11 cellular contexts compared by ENCODE assay signal in genomic region chr7:6010370-6010769, GRCh38. TPM values are rescaled to one million over a fixed set of nuclear protein-coding genes. Genes with fewer than 3 reads are reported as not detected.
DNase-seq lines count a peak whose midpoint lies in the region; ATAC-seq and TF ChIP-seq lines count a peak whose summit lies in the region.
"Not testable (repeated sequence)": the region's sequence is repeated elsewhere in the genome, so short reads cannot be mapped to it uniquely, and the experiment has no call there.
"Had no signal": no experiment of that assay in that cellular context is flagged by ENCODE, and none has a peak within 500 bp of the region (broad histone marks: within the 10 kb centered on the region; RNA-seq: fewer than 3 reads in every experiment).

No MANE protein-coding gene starts in this region.

- ATAC-seq in activated T-cell treated with anti-CD3 and anti-CD28 coated beads, Interleukin-2, amount 50 U/mL, for 72 hours (replicated peaks in 1 of 2); right cardiac atrium; natural killer cell treated with Interleukin-12 subunit alpha and Interleukin-12 subunit beta and Interleukin-15 and Interleukin-18, amount 100 ng/mL, for 72 hours: not testable (repeated sequence)

- not testable (repeated sequence) for H3K27ac ChIP-seq in BLaER1; right cardiac atrium (ENCODE audit: low read length)
- peak overlapping the region; percentile 92 for H3K27ac ChIP-seq in RWPE1

- peak overlapping the region; percentile 95 for H3K27ac Mint-ChIP-seq in activated T-cell treated with anti-CD3 and anti-CD28 coated beads, Interleukin-2, amount 50 U/mL, for 72 hours
- peak overlapping the region; percentile 98 for H3K27ac Mint-ChIP-seq in chondrocyte (ENCODE audit: unreplicated experiment)
- peak overlapping the region; percentile 73 to 87 for H3K27ac Mint-ChIP-seq in natural killer cell treated with Interleukin-12 subunit alpha and Interleukin-12 subunit beta and Interleukin-15 and Interleukin-18, amount 100 ng/mL, for 72 hours
- H3K27ac Mint-ChIP-seq in stimulated activated naive CD8-positive, alpha-beta T cell treated with anti-CD3 and anti-CD28 coated beads, Interleukin-15, Interleukin-2, amounts not matched to agents 100 ng/mL and 50 ng/mL, for 24 hours: peak overlapping the region; percentile 90

- POLR2A ChIA-PET in RWPE1 (lab: Yijun Ruan, JAX; ENCODE audit: low non-redundant PET): not testable (repeated sequence)

- H3K4me3 ChIP-seq in BLaER1: peak overlapping the region; percentile 81
- peak overlapping the region; percentile 75 for H3K4me3 ChIP-seq in HFF-Myc (replicated peaks; ENCODE audit: low read depth, low read length)
- peak overlapping the region; percentile 12 for H3K4me3 ChIP-seq in right cardiac atrium (ENCODE audit: low read length)

- DNase-seq in HFF-Myc (ENCODE audit: extremely low read depth, low read depth); RWPE1 (ENCODE audit: low spot score); activated T-cell treated with anti-CD3 and anti-CD28 coated beads, Interleukin-2, amount 50 U/mL, for 72 hours; chondrocyte (ENCODE audit: low spot score); right cardiac atrium; natural killer cell treated with Interleukin-12 subunit alpha and Interleukin-12 subunit beta and Interleukin-15 and Interleukin-18, amount 100 ng/mL, for 72 hours (ENCODE audit: low spot score): not testable (repeated sequence)

- H3K9ac ChIP-seq in BLaER1: peak overlapping the region; percentile 83; the same call in 1 of the 2 replicates

- not testable (repeated sequence) for H3K27me3 ChIP-seq in BLaER1; right cardiac atrium (ENCODE audit: control insufficient read depth, insufficient read depth)

- H4K20me1 ChIP-seq in BLaER1: peaks cover 20% of the 10 kb centered on the region

- peaks cover 46% of the 10 kb centered on the region for H3K36me3 ChIP-seq in BLaER1

- H3K4me3 Mint-ChIP-seq in activated T-cell treated with anti-CD3 and anti-CD28 coated beads, Interleukin-2, amount 50 U/mL, for 72 hours: peak overlapping the region; percentile 89 to 92
- H3K4me3 Mint-ChIP-seq in chondrocyte (ENCODE audit: unreplicated experiment): peak overlapping the region; percentile 84
- H3K4me3 Mint-ChIP-seq in natural killer cell treated with Interleukin-12 subunit alpha and Interleukin-12 subunit beta and Interleukin-15 and Interleukin-18, amount 100 ng/mL, for 72 hours: peak overlapping the region; percentile 93
- peak overlapping the region; percentile 87 for H3K4me3 Mint-ChIP-seq in stimulated activated naive CD8-positive, alpha-beta T cell treated with anti-CD3 and anti-CD28 coated beads, Interleukin-15, Interleukin-2, amounts not matched to agents 100 ng/mL and 50 ng/mL, for 24 hours

- H3K4me1 ChIP-seq in BLaER1: peaks cover 39% of the 10 kb centered on the region
- H3K4me1 ChIP-seq in right cardiac atrium (ENCODE audit: control insufficient read depth, insufficient read depth, low read length): not testable (repeated sequence)

- intact Hi-C loops in right cardiac atrium (cut with DNase I): not testable (repeated sequence)

- not testable (repeated sequence) for H3K9me3 Mint-ChIP-seq in activated T-cell treated with anti-CD3 and anti-CD28 coated beads, Interleukin-2, amount 50 U/mL, for 72 hours; chondrocyte (ENCODE audit: low read depth); natural killer cell treated with Interleukin-12 subunit alpha and Interleukin-12 subunit beta and Interleukin-15 and Interleukin-18, amount 100 ng/mL, for 72 hours; stimulated activated naive CD8-positive, alpha-beta T cell treated with anti-CD3 and anti-CD28 coated beads, Interleukin-15, Interleukin-2, amounts not matched to agents 100 ng/mL and 50 ng/mL, for 24 hours

- 81% methylated on average over 8 of the region's 8 CpGs for WGBS in right cardiac atrium

- H3K4me2 ChIP-seq in BLaER1: peak overlapping the region; percentile 60

- TF ChIP-seq CTCF in HFF-Myc (IDR thresholded peaks at IDR 0.05; ENCODE audit: low read depth, low read length, missing control alignments); RWPE1 (conservative IDR thresholded peaks at IDR 0.05; ENCODE audit: low read depth); chondrocyte (IDR thresholded peaks at IDR 0.05): not testable (repeated sequence)

- peaks cover 56% of the 10 kb centered on the region for H3K4me1 Mint-ChIP-seq in activated T-cell treated with anti-CD3 and anti-CD28 coated beads, Interleukin-2, amount 50 U/mL, for 72 hours (ENCODE audit: low read depth)
- H3K4me1 Mint-ChIP-seq in chondrocyte (ENCODE audit: low read depth): peaks cover 52% of the 10 kb centered on the region
- H3K4me1 Mint-ChIP-seq in natural killer cell treated with Interleukin-12 subunit alpha and Interleukin-12 subunit beta and Interleukin-15 and Interleukin-18, amount 100 ng/mL, for 72 hours (ENCODE audit: low read depth in 2 of 2): peaks cover 24 to 29% of the 10 kb centered on the region in 2 donors
- peaks cover 44% of the 10 kb centered on the region for H3K4me1 Mint-ChIP-seq in stimulated activated naive CD8-positive, alpha-beta T cell treated with anti-CD3 and anti-CD28 coated beads, Interleukin-15, Interleukin-2, amounts not matched to agents 100 ng/mL and 50 ng/mL, for 24 hours (ENCODE audit: low read depth)

- H3K9me3 ChIP-seq in BLaER1; right cardiac atrium (ENCODE audit: control insufficient read depth, low read length): not testable (repeated sequence)

- CTCF ChIA-PET in RWPE1 (lab: Yijun Ruan, JAX): not testable (repeated sequence)

- H3K36me3 Mint-ChIP-seq in activated T-cell treated with anti-CD3 and anti-CD28 coated beads, Interleukin-2, amount 50 U/mL, for 72 hours (ENCODE audit: insufficient read depth in 2 of 2): peaks cover 6 to 13% of the 10 kb centered on the region in 2 donors
- not testable (repeated sequence) for H3K36me3 Mint-ChIP-seq in chondrocyte (ENCODE audit: low read depth); natural killer cell treated with Interleukin-12 subunit alpha and Interleukin-12 subunit beta and Interleukin-15 and Interleukin-18, amount 100 ng/mL, for 72 hours
- H3K36me3 Mint-ChIP-seq in stimulated activated naive CD8-positive, alpha-beta T cell treated with anti-CD3 and anti-CD28 coated beads, Interleukin-15, Interleukin-2, amounts not matched to agents 100 ng/mL and 50 ng/mL, for 24 hours (ENCODE audit: low read depth): peaks cover 46% of the 10 kb centered on the region

- H3K27me3 Mint-ChIP-seq in activated T-cell treated with anti-CD3 and anti-CD28 coated beads, Interleukin-2, amount 50 U/mL, for 72 hours (ENCODE audit: low read depth); chondrocyte (ENCODE audit: low read depth); natural killer cell treated with Interleukin-12 subunit alpha and Interleukin-12 subunit beta and Interleukin-15 and Interleukin-18, amount 100 ng/mL, for 72 hours; stimulated activated naive CD8-positive, alpha-beta T cell treated with anti-CD3 and anti-CD28 coated beads, Interleukin-15, Interleukin-2, amounts not matched to agents 100 ng/mL and 50 ng/mL, for 24 hours: not testable (repeated sequence)

RNA-seq across cellular contexts. Expression of gene AIMP2, which starts 1.3 kb away (rescaled TPM):
- 10 to 100 TPM; 42.2 to 49.9 TPM for total RNA-seq in activated T-cell treated with anti-CD3 and anti-CD28 coated beads, Interleukin-2, amount 50 U/mL, for 72 hours
- 31.6 to 49.8 TPM (median 49.7 TPM) in 3 replicates for total RNA-seq in chondrocyte
- total RNA-seq in right cardiac atrium: 10 to 100 TPM; 27.9 to 35.5 (median 33.5) TPM
- 35.6 TPM for polyA plus RNA-seq in right cardiac atrium
- 10 to 100 TPM; 38.6 to 74.8 TPM for total RNA-seq in natural killer cell treated with Interleukin-12 subunit alpha and Interleukin-12 subunit beta and Interleukin-15 and Interleukin-18, amount 100 ng/mL, for 72 hours

RNA-seq across cellular contexts. Expression of gene PMS2, which starts 1.5 kb away (rescaled TPM):
- total RNA-seq in activated T-cell treated with anti-CD3 and anti-CD28 coated beads, Interleukin-2, amount 50 U/mL, for 72 hours: 10 to 100 TPM; 22.6 to 28.9 TPM
- total RNA-seq in chondrocyte: 15.3 to 17.0 TPM (median 16.0 TPM) in 3 replicates
- total RNA-seq in right cardiac atrium: 1 to 10 TPM; 6.4 to 8.2 (median 6.6) TPM
- 3.1 TPM for polyA plus RNA-seq in right cardiac atrium
- 10 to 100 TPM; 14.6 to 20.0 TPM for total RNA-seq in natural killer cell treated with Interleukin-12 subunit alpha and Interleukin-12 subunit beta and Interleukin-15 and Interleukin-18, amount 100 ng/mL, for 72 hours

RNA-seq across cellular contexts. Expression of gene ANKRD61, which starts 20.8 kb away (rescaled TPM):
- total RNA-seq in activated T-cell treated with anti-CD3 and anti-CD28 coated beads, Interleukin-2, amount 50 U/mL, for 72 hours: not detected
- not detected in 3 replicates for total RNA-seq in chondrocyte
- total RNA-seq in right cardiac atrium: not detected
- polyA plus RNA-seq in right cardiac atrium: 0.11 TPM
- not detected for total RNA-seq in natural killer cell treated with Interleukin-12 subunit alpha and Interleukin-12 subunit beta and Interleukin-15 and Interleukin-18, amount 100 ng/mL, for 72 hours
- total RNA-seq: left colon, ureter had no signal

RNA-seq across cellular contexts. Expression of gene RSPH10B, which starts 39.9 kb away (rescaled TPM):
- total RNA-seq in activated T-cell treated with anti-CD3 and anti-CD28 coated beads, Interleukin-2, amount 50 U/mL, for 72 hours: under 1 TPM; 0.28 to 0.91 TPM
- total RNA-seq in chondrocyte: not detected in 3 replicates
- not detected for total RNA-seq in right cardiac atrium
- polyA plus RNA-seq in right cardiac atrium: 0.11 TPM
- 1 to 10 TPM in 1 of 2 donors, under 1 TPM in 1; 0.64 to 1.3 TPM for total RNA-seq in natural killer cell treated with Interleukin-12 subunit alpha and Interleukin-12 subunit beta and Interleukin-15 and Interleukin-18, amount 100 ng/mL, for 72 hours
- total RNA-seq: left colon had no signal
- polyA plus RNA-seq: BJ had no signal

RNA-seq across cellular contexts. Expression of gene EIF2AK1, which starts 48.6 kb away (rescaled TPM):
- total RNA-seq in activated T-cell treated with anti-CD3 and anti-CD28 coated beads, Interleukin-2, amount 50 U/mL, for 72 hours: 100 to 1,000 TPM; 103 to 130 TPM
- 79.0 to 94.8 TPM (median 79.6 TPM) in 3 replicates for total RNA-seq in chondrocyte
- total RNA-seq in right cardiac atrium: 10 to 100 TPM; 45.7 to 53.9 (median 49.0) TPM
- 33.3 TPM for polyA plus RNA-seq in right cardiac atrium
- 100 to 1,000 TPM in 1 of 2 donors, 10 to 100 TPM in 1; 81.9 to 103 TPM for total RNA-seq in natural killer cell treated with Interleukin-12 subunit alpha and Interleukin-12 subunit beta and Interleukin-15 and Interleukin-18, amount 100 ng/mL, for 72 hours

Comparison
In these comparisons a context has a peak if more than half of its experiments do, and no peak if none do; other contexts are left out.
1. H3K4me3 ChIP-seq: peak in every context shown above with its lines; median percentile 81 in BLaER1; 75 in HFF-Myc; 12 in right cardiac atrium.